15 cellular contexts compared by ENCODE assay signal in the genomic region with DNA sequence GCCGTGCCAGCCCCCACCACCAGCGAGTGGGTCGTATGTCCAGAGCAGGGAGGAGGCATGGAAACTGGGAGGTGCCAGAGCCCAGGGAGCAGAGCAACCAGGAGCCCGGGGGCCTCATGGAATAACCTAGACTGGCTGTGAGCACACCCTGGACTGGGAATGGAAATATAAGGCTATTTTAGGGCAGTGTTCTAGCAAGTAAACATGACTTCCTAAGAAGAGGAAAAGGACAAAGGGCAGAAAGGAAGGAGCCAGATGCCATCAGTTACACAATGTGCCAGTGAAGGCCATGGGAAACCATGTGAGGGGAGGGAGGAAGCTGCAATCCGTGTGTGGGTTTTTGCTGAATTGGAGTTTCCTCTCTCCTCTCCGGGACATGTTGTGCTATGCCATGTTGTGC. TPM values are rescaled to one million over a fixed set of nuclear protein-coding genes. Genes with fewer than 3 reads are reported as not detected.
DNase-seq lines count a peak whose midpoint lies in the region; ATAC-seq and TF ChIP-seq lines count a peak whose summit lies in the region.
"Had no signal": no experiment of that assay in that cellular context is flagged by ENCODE, and none has a peak within 500 bp of the region (broad histone marks: within the 10 kb centered on the region; RNA-seq: fewer than 3 reads in every experiment).

No MANE protein-coding gene starts in this region.

- no peaks in the 10 kb centered on the region for H3K36me3 ChIP-seq in hepatocyte (replicated peaks; ENCODE audit: insufficient read depth, low read depth)
- H3K36me3 ChIP-seq in skeletal muscle tissue (ENCODE audit: control insufficient read depth in 3 of 3, insufficient read depth in 3 of 3, low read length in 3 of 3): no peaks in the 10 kb centered on the region
- no peaks in the 10 kb centered on the region for H3K36me3 ChIP-seq in prostate gland

- H3K4me1 ChIP-seq in hepatocyte (ENCODE audit: insufficient read depth): peaks cover 16% of the 10 kb centered on the region
- H3K4me1 ChIP-seq in skeletal muscle tissue (ENCODE audit: control insufficient read depth in 3 of 3, insufficient read depth in 3 of 3, low read length in 3 of 3): peaks cover 0 to 4% (median 3%) of the 10 kb centered on the region in 3 donors
- H3K4me1 ChIP-seq in prostate gland (replicated peaks): no peaks in the 10 kb centered on the region

- intact Hi-C loops in prostate gland (cut with DNase I): no loop called here

- H3K9me2 ChIP-seq in hepatocyte (replicated peaks; ENCODE audit: insufficient read depth): no peaks in the 10 kb centered on the region

- H2AFZ ChIP-seq in hepatocyte: no peak overlapping the region

- H3K9me3 ChIP-seq in hepatocyte (ENCODE audit: low read depth) (no peaks in the 10 kb centered on the region), skeletal muscle tissue (ENCODE audit: control insufficient read depth in 3 of 3, low read length in 3 of 3) (no peaks in the 10 kb centered on the region), prostate gland (no peaks in the 10 kb centered on the region)

- H3K4me3 ChIP-seq in HL-60 (replicated peaks; ENCODE audit: insufficient read depth, low read length) (no peak overlapping the region), cardiac fibroblast (replicated peaks in 1 of 2; ENCODE audit: low read depth in 2 of 2, low read length in 2 of 2) (no peak overlapping the region), hepatocyte (no peak overlapping the region), skeletal muscle tissue (ENCODE audit: low read length in 3 of 3) (no peak overlapping the region), prostate gland (no peak overlapping the region)

- DNase-seq in HL-60 (ENCODE audit: low read depth in 1 of 2, low spot score in 1 of 2) (peak; percentile 45 to 77), cardiac fibroblast (ENCODE audit: low read depth in 2 of 2) (peak; percentile 28 to 42), hepatocyte (ENCODE audit: low spot score) (peak; percentile 56), prostate gland (ENCODE audit: low spot score) (no peak)
- no peak for DNase-seq in activated CD4-positive, alpha-beta T cell treated with anti-CD3 and anti-CD28 coated beads, Interleukin-2, amount 50 U/mL, for 4 hours
- DNase-seq: activated naive CD4-positive, alpha-beta T cell treated with anti-CD3 and anti-CD28 coated beads for 36 hours; endodermal cell; islet precursor cell; NCI-H1048; NK-92 treated with Interleukin-12 subunit alpha and Interleukin-12 subunit beta, amount 100 ng/mL, for 24 hours had no signal

- ATAC-seq in HG03097 (IDR thresholded peaks at IDR 0.05; ENCODE audit: low FRiP score, unreplicated experiment): no peak
- ATAC-seq in GM19455 (IDR thresholded peaks at IDR 0.05; ENCODE audit: unreplicated experiment): no peak
- ATAC-seq: stimulated activated effector memory CD8-positive, alpha-beta T cell treated with anti-CD3 and anti-CD28 coated beads, Interleukin-12 subunit alpha, Interleukin-12 subunit beta, amount 100 ng/mL, for 72 hours had no signal

- H3K9ac ChIP-seq in skeletal muscle tissue (ENCODE audit: low read depth in 1 of 3, low read length in 3 of 3): no peak overlapping the region

- H3K79me2 ChIP-seq in hepatocyte: no peaks in the 10 kb centered on the region

- H3K4me2 ChIP-seq in hepatocyte: no peak overlapping the region

- no peak for TF ChIP-seq POLR2A in prostate gland (IDR thresholded peaks at IDR 0.05)

- 86% methylated on average over 6 of the region's 6 CpGs for WGBS in hepatocyte (ENCODE audit: low lambda C conversion rate, missing lambda C conversion rate)
- WGBS in prostate gland: 73% methylated on average over 6 of the region's 6 CpGs

- H3K27me3 ChIP-seq in HL-60 (ENCODE audit: insufficient read depth, poor library complexity, severe bottlenecking) (no peaks in the 10 kb centered on the region), hepatocyte (no peaks in the 10 kb centered on the region), skeletal muscle tissue (ENCODE audit: control insufficient read depth in 3 of 3, insufficient read depth in 3 of 3, low read length in 3 of 3) (no peaks in the 10 kb centered on the region), prostate gland (replicated peaks; ENCODE audit: insufficient read depth) (no peaks in the 10 kb centered on the region)

- TF ChIP-seq CTCF in HL-60 (IDR thresholded peaks at IDR 0.05; ENCODE audit: insufficient read depth, low read length) (no peak), cardiac fibroblast (IDR thresholded peaks at IDR 0.05; ENCODE audit: low read depth, low read length) (no peak), hepatocyte (IDR thresholded peaks at IDR 0.05; ENCODE audit: poor library complexity) (no peak), prostate gland (IDR thresholded peaks at IDR 0.05) (no peak)

- H3K27ac ChIP-seq in HL-60 (replicated peaks) (peak overlapping the region; percentile 22; the same call in 1 of the 2 replicates), hepatocyte (peak overlapping the region; percentile 48), skeletal muscle tissue (ENCODE audit: low read depth, low read length) (peak overlapping the region; percentile 44), prostate gland (no peak overlapping the region)
- H3K27ac ChIP-seq: VCaP had no signal

- H4K20me1 ChIP-seq in hepatocyte (ENCODE audit: insufficient read depth, poor library complexity, severe bottlenecking): no peaks in the 10 kb centered on the region

RNA-seq across cellular contexts. Expression of a gene that starts 18.7 kb away (rescaled TPM):
- total RNA-seq in hepatocyte: 26.8 and 30.7 TPM in 2 replicates
- polyA plus RNA-seq in hepatocyte: 28.0 and 30.2 TPM in 2 replicates
- 2.1 TPM for total RNA-seq in skeletal muscle tissue
- total RNA-seq in prostate gland: 10 to 100 TPM; 68.4 TPM

Comparison
In these comparisons a context has a peak if more than half of its experiments do, and no peak if none do; other contexts are left out.
1. DNase-seq: peak in HL-60 (2 of 2), cardiac fibroblast (2 of 2) and hepatocyte (single experiment); none in activated CD4-positive, alpha-beta T cell treated with anti-CD3 and anti-CD28 coated beads, Interleukin-2, amount 50 U/mL, for 4 hours (0 of 2) and prostate gland (single experiment).
2. H3K27ac ChIP-seq: peak in HL-60 (single experiment), hepatocyte (single experiment) and skeletal muscle tissue (single experiment); none in prostate gland (0 of 2).